ENCODE assay signal across 10 cellular contexts in the genomic region with DNA sequence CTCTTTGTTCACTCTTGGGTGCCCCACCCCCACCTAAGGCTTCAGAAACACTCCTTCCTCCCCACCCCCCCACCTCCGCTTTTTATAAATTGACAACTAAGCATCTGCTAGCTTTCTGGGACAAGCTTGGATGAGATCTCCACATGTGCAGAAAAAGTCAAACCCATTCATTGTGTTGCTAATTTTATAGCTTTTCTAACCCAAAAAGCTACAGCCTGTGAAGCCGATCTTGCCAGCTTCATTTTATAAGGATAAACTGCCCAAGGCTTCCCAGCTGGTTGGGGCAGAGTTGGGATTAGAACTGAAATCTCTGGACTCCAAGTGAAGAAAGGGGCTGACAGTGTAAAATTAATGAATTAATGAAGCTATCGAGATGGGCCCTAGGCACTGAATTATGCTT. TPM values are rescaled to one million over a fixed set of nuclear protein-coding genes. Genes with fewer than 3 reads are reported as not detected.
"Had no signal": no experiment of that assay in that cellular context is flagged by ENCODE, and none has a peak within 500 bp of the region (broad histone marks: within the 10 kb centered on the region; RNA-seq: fewer than 3 reads in every experiment).

No MANE protein-coding gene starts in this region.

- H3K4me3 ChIP-seq: GM23248 had no signal

- ATAC-seq: HCT116, HepG2 had no signal

- H3K4me1 Mint-ChIP-seq: IgD-negative memory B cell had no signal

- H3K4me3 Mint-ChIP-seq: HFFc6, IgD-negative memory B cell had no signal

- DNase-seq: GM23248, H9, HFFc6, KBM-7 had no signal

- H3K27ac ChIP-seq: GM23248, HL-60 had no signal

- H3K9me3 Mint-ChIP-seq: H9, HFFc6, IgD-negative memory B cell had no signal

- H2AFZ ChIP-seq: GM23248 had no signal

- H3K36me3 Mint-ChIP-seq: IgD-negative memory B cell had no signal

- H3K9ac ChIP-seq: GM23248 had no signal

- H3K27ac Mint-ChIP-seq: HFFc6, IgD-negative memory B cell had no signal

RNA-seq across cellular contexts. Expression of a gene that starts 24.1 kb away (rescaled TPM):
- total RNA-seq: GM23248, H1, H9, HepG2, HFFc6, HT1080 had no signal

RNA-seq across cellular contexts. Expression of a gene that starts 49.9 kb away (rescaled TPM):
- total RNA-seq: GM23248, H1, H9, HepG2, HFFc6, HT1080 had no signal
